1 cellular context compared by ENCODE assay signal in genomic region chr10:77393821-77394501, GRCh38.
TF ChIP-seq lines count a peak whose summit lies in the region.

No MANE protein-coding gene starts in this region.

TF ChIP-seq in A549, 52 proteins besides CTCF, POLR2A, EP300 and RAD21 (continued from another document):
- no peak for TF ChIP-seq MYC (IDR thresholded peaks at IDR 0.05; ENCODE audit: borderline replicate concordance, low read length)
- no peak for TF ChIP-seq KDM1A (IDR thresholded peaks at IDR 0.05; ENCODE audit: low read depth)
- TF ChIP-seq HOXB5 (CRISPR knock-in tag; IDR thresholded peaks at IDR 0.05), result no peak
- no peak for TF ChIP-seq EHF (CRISPR knock-in tag; IDR thresholded peaks at IDR 0.05)
- TF ChIP-seq HDAC2 (IDR thresholded peaks at IDR 0.05), result no peak
- no peak for TF ChIP-seq PHF8 (IDR thresholded peaks at IDR 0.05; ENCODE audit: borderline replicate concordance, low read depth)
- no peak for TF ChIP-seq EHMT2 (IDR thresholded peaks at IDR 0.05; ENCODE audit: low read depth)
